Comparison of ENCODE assay signal across 17 cellular contexts in the genomic region with DNA sequence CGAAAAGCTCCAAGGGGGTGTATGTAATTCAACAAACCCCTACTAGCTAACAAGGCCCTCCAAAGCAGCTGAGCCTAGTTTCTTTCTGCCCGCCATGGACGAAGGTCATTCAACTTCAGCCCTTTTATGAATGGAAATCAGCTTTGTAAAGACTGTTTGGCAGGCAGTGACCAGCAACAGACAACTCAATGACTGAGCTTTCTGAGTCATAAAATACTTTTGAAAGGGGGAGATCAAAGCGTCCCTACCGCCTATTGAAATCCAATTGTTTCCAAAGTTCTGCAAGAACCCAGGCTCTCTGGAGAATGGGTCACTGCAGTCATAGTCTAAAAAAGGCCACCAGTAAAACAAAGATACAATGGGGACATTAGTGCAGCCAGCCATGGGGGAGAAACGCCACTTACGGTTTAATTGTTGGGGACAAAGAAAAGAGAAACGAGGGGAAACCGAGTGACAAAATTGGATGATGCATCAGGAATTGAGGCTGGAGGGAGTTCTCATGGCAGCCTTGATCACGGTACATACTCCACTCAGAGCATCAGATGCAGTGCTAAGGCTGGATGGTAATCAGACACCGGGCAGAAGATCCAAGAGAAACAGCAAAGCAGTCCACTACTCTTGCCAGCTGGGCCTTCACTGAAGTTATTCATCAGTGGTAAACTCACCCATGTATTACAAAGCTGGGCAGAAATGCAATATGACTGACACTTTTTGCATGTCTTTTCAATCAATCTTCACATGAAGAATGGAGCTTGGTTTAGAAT. TPM values are rescaled to one million over a fixed set of nuclear protein-coding genes. Genes with fewer than 3 reads are reported as not detected.
"Had no signal": no experiment of that assay in that cellular context is flagged by ENCODE, and none has a peak within 500 bp of the region (broad histone marks: within the 10 kb centered on the region; RNA-seq: fewer than 3 reads in every experiment).

No MANE protein-coding gene starts in this region.

- H3K9me3 ChIP-seq: neutrophil, testis, upper lobe of right lung had no signal

- H3K4me1 ChIP-seq: parathyroid adenoma, testis, upper lobe of right lung had no signal

- H3K4me3 Mint-ChIP-seq: activated T-helper 17 cell treated with anti-CD3 and anti-CD28 coated beads, Interleukin-2, amount 50 U/mL, for 72 hours had no signal

- H2AFZ ChIP-seq: parathyroid adenoma had no signal

- H3K27ac ChIP-seq: coronary artery, neutrophil, parathyroid adenoma, skin epidermis, testis, upper lobe of right lung had no signal

- H3K36me3 ChIP-seq: neutrophil, upper lobe of right lung had no signal

- H3K27ac Mint-ChIP-seq: activated T-helper 17 cell treated with anti-CD3 and anti-CD28 coated beads, Interleukin-2, amount 50 U/mL, for 72 hours had no signal

- H3K4me3 ChIP-seq: coronary artery, lung, skin epidermis, testis, upper lobe of right lung had no signal

- H3K9ac ChIP-seq: parathyroid adenoma had no signal

- ATAC-seq: activated T-helper 17 cell treated with anti-CD3 and anti-CD28 coated beads, Interleukin-2, amount 50 U/mL, for 72 hours; stimulated activated naive CD8-positive, alpha-beta T cell treated with anti-CD3 and anti-CD28 coated beads, Interleukin-15, Interleukin-2, amounts not matched to agents 100 U/mL and 50 U/mL, for 24 hours; upper lobe of right lung had no signal

- H3K9me3 Mint-ChIP-seq: activated T-helper 17 cell treated with anti-CD3 and anti-CD28 coated beads, Interleukin-2, amount 50 U/mL, for 72 hours had no signal

- H3K4me1 Mint-ChIP-seq: activated T-helper 17 cell treated with anti-CD3 and anti-CD28 coated beads, Interleukin-2, amount 50 U/mL, for 72 hours had no signal

- DNase-seq: activated CD4-positive, CD25-positive, alpha-beta regulatory T cell treated with anti-CD3 and anti-CD28 coated beads, Interleukin-2, amount 50 U/mL, for 72 hours; activated naive CD4-positive, alpha-beta T cell treated with Interleukin-2 at 50 U/mL for 16 hours; activated T-cell treated with anti-CD3 and anti-CD28 coated beads for 4 hours; effector CD8-positive, alpha-beta T cell; stimulated activated CD4-positive, alpha-beta T cell treated with anti-CD3 and anti-CD28 coated beads, Interleukin-4, amount 100 ng/mL, for 4 hours; stimulated activated CD8-positive, alpha-beta memory T cell treated with anti-CD3 and anti-CD28 coated beads, Interleukin-4, amount 100 ng/mL, for 48 hours; stimulated activated naive CD8-positive, alpha-beta T cell treated with anti-CD3 and anti-CD28 coated beads, Interleukin-15, Interleukin-2, amounts not matched to agents 100 U/mL and 50 U/mL, for 24 hours; testis; upper lobe of right lung had no signal

- FAIRE-seq: islet of Langerhans had no signal

- H3K27me3 ChIP-seq: neutrophil, testis, upper lobe of right lung had no signal

- H3K79me2 ChIP-seq: parathyroid adenoma had no signal

RNA-seq across cellular contexts. Expression of gene ADAMTS18, which starts 9.8 kb away (rescaled TPM):
- total RNA-seq: activated T-helper 17 cell treated with anti-CD3 and anti-CD28 coated beads, Interleukin-2, amount 50 U/mL, for 72 hours; SK-MEL-5 had no signal
